ENCODE assay signal across 34 cellular contexts in the genomic region with DNA sequence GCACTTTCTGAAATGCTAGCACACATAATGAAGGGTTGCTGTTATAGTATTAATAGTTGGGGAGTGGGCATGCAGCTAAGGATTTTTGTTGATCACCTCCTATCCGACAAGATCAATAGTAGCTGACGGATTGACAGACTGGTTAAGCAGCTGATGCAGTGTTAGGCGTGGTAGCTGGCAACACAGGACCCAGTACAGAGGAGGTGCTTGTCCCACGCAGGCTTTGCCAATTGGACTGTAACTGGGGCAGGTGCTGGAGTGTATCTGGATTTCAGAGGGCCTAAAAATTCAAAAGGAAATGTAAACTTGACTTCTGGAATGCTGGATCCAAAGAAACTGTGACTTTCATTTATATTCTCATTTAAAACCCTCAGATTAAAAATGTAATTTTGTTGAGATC.
"Had no signal": no experiment of that assay in that cellular context is flagged by ENCODE, and none has a peak within 500 bp of the region (broad histone marks: within the 10 kb centered on the region; RNA-seq: fewer than 3 reads in every experiment).

No MANE protein-coding gene starts in this region.

- H3K9me3 ChIP-seq: MG63 had no signal

- H3K27me3 ChIP-seq: MG63 had no signal

- H3K4me3 ChIP-seq: MG63 had no signal

- H3K36me3 ChIP-seq: MG63 had no signal

- DNase-seq: Karpas-422, Kasumi-1, MG63, MM.1S, MV-4-11, NCI-H1048, NCI-H1092, NCI-H1092 treated with DMSO at 0.1 percent for 48 hours, NCI-H1105, NCI-H1105 treated with DMSO at 0.1 percent for 48 hours, NCI-H1417, NCI-H1417 treated with DMSO at 0.1 percent for 48 hours, NCI-H1436, NCI-H1436 treated with DMSO at 0.1 percent for 48 hours, NCI-H146, NCI-H1694, NCI-H1694 treated with DMSO at 0.1 percent for 48 hours, NCI-H187, NCI-H187 treated with DMSO at 0.1 percent for 48 hours, NCI-H1930, NCI-H2029, NCI-H2029 treated with DMSO at 0.1 percent for 48 hours, NCI-H2081, NCI-H2081 treated with DMSO at 0.1 percent for 48 hours, NCI-H2107, NCI-H2171, NCI-H2171 treated with DMSO at 0.1 percent for 48 hours, NCI-H2227 treated with DMSO at 0.1 percent for 48 hours, NCI-H226, NCI-H345, NCI-H446, NCI-H446 treated with DMSO at 0.1 percent for 48 hours, NCI-H510A, NCI-H510A treated with DMSO at 0.1 percent for 48 hours had no signal
